8 cellular contexts compared by ENCODE assay signal in genomic region chr12:48119078-48119833, GRCh38. TPM values are rescaled to one million over a fixed set of nuclear protein-coding genes. Genes with fewer than 3 reads are reported as not detected.
DNase-seq lines count a peak whose midpoint lies in the region; ATAC-seq and TF ChIP-seq lines count a peak whose summit lies in the region.

Gene PFKM (plus strand): TSS chr12:48119364. CDS start chr12:48122775, 3,411 bp downstream.

- POLR2A ChIA-PET in PC-9 (lab: Charles Lee; ENCODE audit: unreplicated experiment), result interaction anchor here (0.6 to 1.2 kb wide), 4 partner anchors 14 to 281 kb away, joined by 4 to 7 read pairs (median 6); no protein-coding TSS in a partner anchor

- peak within 1 kb of the TSS; percentile 53 for H3K9ac ChIP-seq in muscle layer of colon (ENCODE audit: low read length)

- 0 out of 2 replicates have a peak within 1 kb of the TSS, but pooled peaks have one; percentile 20 for H3K27ac ChIP-seq in PC-9
- peak within 1 kb of the TSS; percentile 19 to 67 for H3K27ac ChIP-seq in esophagus (ENCODE audit: low read depth in 2 of 2, low read length in 1 of 2)
- peak within 1 kb of the TSS; percentile 69 for H3K27ac ChIP-seq in muscle layer of colon (ENCODE audit: low read depth, low read length)

- no peak for TF ChIP-seq CTCF in PC-9 (conservative IDR thresholded peaks at IDR 0.05)

- no peaks in the 10 kb centered on the region; the same call in 1 of the 2 replicates for H4K20me1 ChIP-seq in PC-9 (ENCODE audit: insufficient read depth)

- no peaks in the 10 kb centered on the region for H3K36me3 ChIP-seq in PC-9 (ENCODE audit: low read depth)
- H3K36me3 ChIP-seq in esophagus (ENCODE audit: control insufficient read depth in 2 of 2, insufficient read depth in 2 of 2, low read length in 1 of 2), result no peaks in the 10 kb centered on the region
- H3K36me3 ChIP-seq in muscle layer of colon (ENCODE audit: insufficient read depth, low read length), result peaks cover 16% of the 10 kb centered on the region

- H3K27ac Mint-ChIP-seq in stimulated activated effector memory CD8-positive, alpha-beta T cell treated with anti-CD3 and anti-CD28 coated beads, Interleukin-12 subunit alpha, Interleukin-12 subunit beta, amount 100 ng/mL, for 72 hours, result peak within 1 kb of the TSS; percentile 87

- peak within 1 kb of the TSS; percentile 90 for H3K4me2 ChIP-seq in PC-9

- no peaks in the 10 kb centered on the region for H3K27me3 ChIP-seq in PC-9 (ENCODE audit: insufficient read depth, low read depth)
- no peaks in the 10 kb centered on the region for H3K27me3 ChIP-seq in esophagus (ENCODE audit: control insufficient read depth in 1 of 2, insufficient read depth in 2 of 2, low read length in 2 of 2)
- H3K27me3 ChIP-seq in muscle layer of colon (ENCODE audit: control insufficient read depth in 1 of 2, insufficient read depth in 2 of 2, low read length in 2 of 2), result no peaks in the 10 kb centered on the region

- H3F3A ChIP-seq in PC-9 (ENCODE audit: insufficient read depth, low read depth), result peaks cover 13% of the 10 kb centered on the region; the same call in 1 of the 2 replicates

- DNase-seq in DMS 273 treated with DMSO at 0.1 percent for 48 hours (lab: John Stamatoyannopoulos, UW), result peak; percentile 88
- DNase-seq in HuH-7 (ENCODE audit: low spot score), result peak; percentile 68
- DNase-seq in PC-9, result peak; percentile 70 to 80
- peak; percentile 54 for DNase-seq in activated T-cell treated with anti-CD3 and anti-CD28 coated beads, Interleukin-2, amount 50 U/mL, for 1 hour
- peak; percentile 36 to 66 for DNase-seq in stimulated activated effector memory CD8-positive, alpha-beta T cell treated with anti-CD3 and anti-CD28 coated beads, Interleukin-12 subunit alpha, Interleukin-12 subunit beta, amount 100 ng/mL, for 72 hours (ENCODE audit: low spot score in 2 of 2)

- no TSS peak for BruUV-seq in PC-9 (replicated peaks; lab: Mats Ljungman, UMichigan)

- H3K9me2 ChIP-seq in PC-9 (ENCODE audit: insufficient read depth), result no peaks in the 10 kb centered on the region

- H3K9me3 ChIP-seq in PC-9 (ENCODE audit: insufficient read depth, low read depth) (no peaks in the 10 kb centered on the region), esophagus (ENCODE audit: control insufficient read depth in 2 of 2, insufficient read depth in 1 of 2, low read depth in 1 of 2, low read length in 1 of 2) (no peaks in the 10 kb centered on the region), muscle layer of colon (ENCODE audit: low read length) (no peaks in the 10 kb centered on the region)

- H3K4me3 ChIP-seq in PC-9, result peak within 1 kb of the TSS; percentile 78
- H3K4me3 ChIP-seq in esophagus (ENCODE audit: low read depth in 1 of 2, low read length in 2 of 2), result peak within 1 kb of the TSS; percentile 70 to 89
- H3K4me3 ChIP-seq in muscle layer of colon (ENCODE audit: low read depth in 1 of 2, low read length in 2 of 2), result peak within 1 kb of the TSS; percentile 77 to 90

- H3K9me3 Mint-ChIP-seq in stimulated activated effector memory CD8-positive, alpha-beta T cell treated with anti-CD3 and anti-CD28 coated beads, Interleukin-12 subunit alpha, Interleukin-12 subunit beta, amount 100 ng/mL, for 72 hours, result no peaks in the 10 kb centered on the region

- peaks cover 7% of the 10 kb centered on the region for H3K4me1 Mint-ChIP-seq in stimulated activated effector memory CD8-positive, alpha-beta T cell treated with anti-CD3 and anti-CD28 coated beads, Interleukin-12 subunit alpha, Interleukin-12 subunit beta, amount 100 ng/mL, for 72 hours

- peaks cover 18% of the 10 kb centered on the region for H3K4me1 ChIP-seq in PC-9 (replicated peaks; ENCODE audit: insufficient read depth)
- H3K4me1 ChIP-seq in esophagus (ENCODE audit: control insufficient read depth in 2 of 2, insufficient read depth in 2 of 2, low read length in 1 of 2), result no peaks in the 10 kb centered on the region
- H3K4me1 ChIP-seq in muscle layer of colon (ENCODE audit: insufficient read depth, low read length), result peaks cover 13% of the 10 kb centered on the region

- H2AFZ ChIP-seq in PC-9, result peak within 1 kb of the TSS; percentile 85

- peaks cover 19% of the 10 kb centered on the region for H3K79me2 ChIP-seq in PC-9 (ENCODE audit: low read depth)

- peaks cover 7% of the 10 kb centered on the region for H3K36me3 Mint-ChIP-seq in stimulated activated effector memory CD8-positive, alpha-beta T cell treated with anti-CD3 and anti-CD28 coated beads, Interleukin-12 subunit alpha, Interleukin-12 subunit beta, amount 100 ng/mL, for 72 hours

- WGBS in esophagus, 2 donors, result 2% methylated on average over 20 of the region's 20 CpGs

- CTCF ChIA-PET in PC-9 (lab: Charles Lee), result interaction anchor here (0.6 kb wide), 1 partner anchor 57 kb away, joined by 5 read pairs; no protein-coding TSS in a partner anchor

- peak within 1 kb of the TSS; percentile 95 for H3K4me3 Mint-ChIP-seq in stimulated activated effector memory CD8-positive, alpha-beta T cell treated with anti-CD3 and anti-CD28 coated beads, Interleukin-12 subunit alpha, Interleukin-12 subunit beta, amount 100 ng/mL, for 72 hours

- ATAC-seq in GM21528 (IDR thresholded peaks at IDR 0.05; ENCODE audit: low FRiP score, unreplicated experiment), result peak; percentile 99
- ATAC-seq in stimulated activated effector memory CD8-positive, alpha-beta T cell treated with anti-CD3 and anti-CD28 coated beads, Interleukin-12 subunit alpha, Interleukin-12 subunit beta, amount 100 ng/mL, for 72 hours, result peak; percentile 99

- intact Hi-C loops in PC-9 (cut with micrococcal nuclease; ENCODE audit: unreplicated experiment), result no loop called here

RNA-seq across cellular contexts. Expression of gene PFKM, which starts in this region (rescaled TPM):
- total RNA-seq in PC-9 (2021), result 63.2 and 67.6 TPM in 2 replicates
- polyA plus RNA-seq in esophagus, result 10 to 100 TPM; 15.4 to 21.6 TPM

Comparison
In these comparisons a context has a peak if more than half of its experiments do, and no peak if none do; other contexts are left out.
1. Peak in every context shown above with its lines: DNase-seq, ATAC-seq, H3K4me3 ChIP-seq and H3K27ac ChIP-seq.